30 cellular contexts compared by ENCODE assay signal in the genomic region with DNA sequence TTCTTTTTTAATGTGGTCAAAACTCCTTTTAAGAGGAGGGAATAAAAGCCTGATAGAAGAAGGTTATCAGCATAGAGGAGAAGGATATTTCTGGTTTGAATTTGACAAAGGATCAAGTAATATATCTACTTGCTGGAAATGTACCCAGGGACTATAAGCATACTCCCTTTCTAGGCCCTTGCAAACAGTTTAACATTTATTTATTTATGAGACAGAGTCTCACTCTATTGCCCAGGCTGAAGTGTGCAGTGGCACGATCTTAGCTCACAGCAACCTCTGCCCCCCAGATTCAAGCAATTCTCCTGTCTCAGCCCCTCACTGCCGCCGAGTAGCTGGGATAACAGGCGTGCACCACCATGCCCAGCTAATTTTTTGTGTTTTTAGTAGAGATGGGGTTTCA.
"Had no signal": no experiment of that assay in that cellular context is flagged by ENCODE, and none has a peak within 500 bp of the region (broad histone marks: within the 10 kb centered on the region; RNA-seq: fewer than 3 reads in every experiment).

No MANE protein-coding gene starts in this region.

- H3K4me1 Mint-ChIP-seq: activated CD4-positive, alpha-beta memory T cell treated with anti-CD3 and anti-CD28 coated beads, Interleukin-2, amount 10 ng/mL, durations not matched to agents 7 days and 5 days; activated T-helper 17 cell treated with anti-CD3 and anti-CD28 coated beads, Interleukin-2, amount 50 U/mL, for 72 hours had no signal

- DNase-seq: activated CD4-positive, alpha-beta memory T cell treated with anti-CD3 and anti-CD28 coated beads, Interleukin-2, amount 10 ng/mL, durations not matched to agents 7 days and 5 days; activated CD4-positive, alpha-beta T cell treated with anti-CD3 and anti-CD28 coated beads for 36 hours; activated CD4-positive, alpha-beta T cell treated with anti-CD3 and anti-CD28 coated beads, Interleukin-2, amount 50 U/mL, for 1 hour; activated gamma-delta T cell treated with Interleukin-2 at 50 U/mL for 16 hours; activated naive CD4-positive, alpha-beta T cell treated with anti-CD3 and anti-CD28 coated beads, Interleukin-2, amount 50 U/mL, for 16 hours; activated naive CD8-positive, alpha-beta T cell treated with anti-CD3 and anti-CD28 coated beads, Interleukin-2, amount 10 ng/mL, durations not matched to agents 7 days and 5 days; activated T-cell treated with anti-CD3 and anti-CD28 coated beads for 4 hours; activated T-cell treated with anti-CD3 and anti-CD28 coated beads, Interleukin-2, amount 50 U/mL, for 48 hours; aorta; KBM-7; NCI-H1048; NCI-H1417 treated with DMSO at 0.1 percent for 48 hours; NCI-H1694; NCI-H2029; NCI-H2107; NCI-H2171 treated with DMSO at 0.1 percent for 48 hours; NCI-H345; NCI-H510A; NCI-H526 treated with DMSO at 0.1 percent for 48 hours; NK-92 treated with Interleukin-12 subunit alpha and Interleukin-12 subunit beta, amount 100 ng/mL, for 24 hours; OCI-M1; Peyer's patch; Right ventricle myocardium superior; SJCRH30; SK-N-SH; T-helper 1 cell; WERI-Rb-1 had no signal

- H3K9me2 ChIP-seq: SK-N-SH had no signal

- H3K4me2 ChIP-seq: SK-N-SH had no signal

- H3K27me3 ChIP-seq: breast epithelium, Peyer's patch, SJCRH30 had no signal

- ATAC-seq: activated CD4-positive, alpha-beta T cell treated with anti-CD3 and anti-CD28 coated beads for 36 hours; activated T-helper 17 cell treated with anti-CD3 and anti-CD28 coated beads, Interleukin-2, amount 50 U/mL, for 72 hours had no signal

- H3K9me3 Mint-ChIP-seq: activated CD4-positive, alpha-beta memory T cell treated with anti-CD3 and anti-CD28 coated beads, Interleukin-2, amount 10 ng/mL, durations not matched to agents 7 days and 5 days; activated naive CD8-positive, alpha-beta T cell treated with anti-CD3 and anti-CD28 coated beads, Interleukin-2, amount 10 ng/mL, durations not matched to agents 7 days and 5 days; activated T-helper 17 cell treated with anti-CD3 and anti-CD28 coated beads, Interleukin-2, amount 50 U/mL, for 72 hours had no signal

- H3K9ac ChIP-seq: SK-N-SH had no signal

- H3K36me3 ChIP-seq: breast epithelium, SJCRH30, WERI-Rb-1 had no signal

- H3K27ac Mint-ChIP-seq: activated CD4-positive, alpha-beta memory T cell treated with anti-CD3 and anti-CD28 coated beads, Interleukin-2, amount 10 ng/mL, durations not matched to agents 7 days and 5 days; activated CD4-positive, alpha-beta T cell treated with anti-CD3 and anti-CD28 coated beads for 36 hours; activated naive CD8-positive, alpha-beta T cell treated with anti-CD3 and anti-CD28 coated beads, Interleukin-2, amount 10 ng/mL, durations not matched to agents 7 days and 5 days; activated T-helper 17 cell treated with anti-CD3 and anti-CD28 coated beads, Interleukin-2, amount 50 U/mL, for 72 hours had no signal

- H3K27me3 Mint-ChIP-seq: activated CD4-positive, alpha-beta memory T cell treated with anti-CD3 and anti-CD28 coated beads, Interleukin-2, amount 10 ng/mL, durations not matched to agents 7 days and 5 days; activated CD4-positive, alpha-beta T cell treated with anti-CD3 and anti-CD28 coated beads for 36 hours; activated naive CD8-positive, alpha-beta T cell treated with anti-CD3 and anti-CD28 coated beads, Interleukin-2, amount 10 ng/mL, durations not matched to agents 7 days and 5 days; activated T-helper 17 cell treated with anti-CD3 and anti-CD28 coated beads, Interleukin-2, amount 50 U/mL, for 72 hours had no signal

- H3K9me3 ChIP-seq: breast epithelium, Peyer's patch, SJCRH30, SK-N-SH had no signal

- H3K4me1 ChIP-seq: breast epithelium had no signal

- H3K27ac ChIP-seq: breast epithelium, RWPE1, SJCRH30, WERI-Rb-1 had no signal

- H3K4me3 ChIP-seq: breast epithelium, Peyer's patch, SJCRH30 had no signal

- H3K4me3 Mint-ChIP-seq: activated CD4-positive, alpha-beta memory T cell treated with anti-CD3 and anti-CD28 coated beads, Interleukin-2, amount 10 ng/mL, durations not matched to agents 7 days and 5 days; activated CD4-positive, alpha-beta T cell treated with anti-CD3 and anti-CD28 coated beads for 36 hours; activated naive CD8-positive, alpha-beta T cell treated with anti-CD3 and anti-CD28 coated beads, Interleukin-2, amount 10 ng/mL, durations not matched to agents 7 days and 5 days; activated T-helper 17 cell treated with anti-CD3 and anti-CD28 coated beads, Interleukin-2, amount 50 U/mL, for 72 hours had no signal
